9 cellular contexts compared by ENCODE assay signal in the genomic region with DNA sequence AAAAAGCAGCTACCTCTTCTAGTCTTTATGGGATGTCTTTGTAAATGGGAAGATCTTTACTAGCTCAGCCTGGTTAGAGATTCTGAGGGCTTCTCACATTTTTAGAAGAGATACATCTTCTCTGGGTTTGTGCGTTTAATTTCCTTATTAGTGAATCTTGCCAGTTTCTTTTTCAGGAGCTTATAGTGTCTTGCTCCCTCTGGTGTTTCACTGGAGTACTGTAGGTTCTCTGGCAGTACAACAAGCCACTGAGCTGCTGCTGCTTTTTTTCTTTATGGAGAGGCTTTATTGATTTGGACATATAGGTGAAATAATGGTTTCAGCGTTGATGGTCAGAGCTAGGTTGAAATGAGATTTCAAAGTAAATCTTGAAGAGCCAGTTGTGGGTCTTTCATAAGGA.
A peak's percentile ranks its signal among the peaks of the same experiment; 100 is the strongest.
DNase-seq lines count a peak whose midpoint lies in the region; ATAC-seq and TF ChIP-seq lines count a peak whose summit lies in the region.
"Had no signal": no experiment of that assay in that cellular context is flagged by ENCODE, and none has a peak within 500 bp of the region (broad histone marks: within the 10 kb centered on the region; RNA-seq: fewer than 3 reads in every experiment).

No MANE protein-coding gene starts in this region.

- no peaks in the 10 kb centered on the region for H3K36me3 ChIP-seq in PC-9 (ENCODE audit: low read depth)
- H3K36me3 ChIP-seq: SJSA1 had no signal

- H3K27me3 Mint-ChIP-seq in type B pancreatic cell: no peaks in the 10 kb centered on the region

- no peaks in the 10 kb centered on the region for H3K9me3 Mint-ChIP-seq in type B pancreatic cell

- intact Hi-C loops in PC-9 (cut with micrococcal nuclease; ENCODE audit: unreplicated experiment): no loop called here
- intact Hi-C loops in posterior cingulate gyrus (cut with DNase I): no loop called here

- CTCF ChIA-PET in PC-9 (lab: Charles Lee): no interaction called here

- H3K4me1 Mint-ChIP-seq in type B pancreatic cell (ENCODE audit: unreplicated experiment): no peaks in the 10 kb centered on the region

- H3K36me3 Mint-ChIP-seq in type B pancreatic cell: no peaks in the 10 kb centered on the region

- H2AFZ ChIP-seq in PC-9: no peak overlapping the region

- POLR2A ChIA-PET in PC-9 (lab: Charles Lee; ENCODE audit: unreplicated experiment): no interaction called here

- no peak overlapping the region for H3K4me3 Mint-ChIP-seq in type B pancreatic cell

- no peaks in the 10 kb centered on the region for H3K79me2 ChIP-seq in PC-9 (ENCODE audit: low read depth)

- H3K9me2 ChIP-seq in PC-9 (ENCODE audit: insufficient read depth): no peaks in the 10 kb centered on the region

- H3F3A ChIP-seq in PC-9 (ENCODE audit: insufficient read depth, low read depth): no peaks in the 10 kb centered on the region

- no peak overlapping the region for H3K4me2 ChIP-seq in PC-9

- TF ChIP-seq CTCF in GM12872 (IDR thresholded peaks at IDR 0.05; ENCODE audit: insufficient read depth, low read depth, low read length) (peak; percentile 63), PC-9 (conservative IDR thresholded peaks at IDR 0.05) (peak; percentile 71), type B pancreatic cell (conservative IDR thresholded peaks at IDR 0.05) (peak; percentile 74)

- peak; percentile 12 to 26 for DNase-seq in AML-193 (lab: John Stamatoyannopoulos, UW)
- DNase-seq in PC-9: peak in 1 of 2 experiments; percentile 3
- peak; percentile 1 for DNase-seq in fibroblast of peridontal ligament (ENCODE audit: extremely low read depth)
- no peak for DNase-seq in type B pancreatic cell (ENCODE audit: extremely low spot score, unreplicated experiment)
- DNase-seq in posterior cingulate gyrus: no peak
- DNase-seq in C1 segment of cervical spinal cord (lab: John Stamatoyannopoulos, UW): no peak

- no peaks in the 10 kb centered on the region for H3K4me1 ChIP-seq in PC-9 (replicated peaks; ENCODE audit: insufficient read depth)
- H3K4me1 ChIP-seq: SJSA1 had no signal

- H4K20me1 ChIP-seq in PC-9 (ENCODE audit: insufficient read depth): no peaks in the 10 kb centered on the region

- peak; percentile 82 for ATAC-seq in HG02981 (IDR thresholded peaks at IDR 0.05; ENCODE audit: unreplicated experiment)

- no peaks in the 10 kb centered on the region for H3K9me3 ChIP-seq in PC-9 (ENCODE audit: insufficient read depth, low read depth)
- H3K9me3 ChIP-seq: SJSA1 had no signal

- no TSS peak for BruUV-seq in PC-9 (replicated peaks; lab: Mats Ljungman, UMichigan)

- no peak overlapping the region for H3K4me3 ChIP-seq in PC-9
- H3K4me3 ChIP-seq: SJSA1 had no signal

- no peak overlapping the region for H3K27ac ChIP-seq in PC-9
- H3K27ac ChIP-seq: SJSA1 had no signal

- no peak overlapping the region for H3K27ac Mint-ChIP-seq in type B pancreatic cell

- no peaks in the 10 kb centered on the region for H3K27me3 ChIP-seq in PC-9 (ENCODE audit: insufficient read depth, low read depth)
- H3K27me3 ChIP-seq: SJSA1 had no signal

Comparison
In these comparisons a context has a peak if more than half of its experiments do, and no peak if none do; other contexts are left out.
1. DNase-seq: peak in AML-193 (2 of 2) and fibroblast of peridontal ligament (single experiment); none in type B pancreatic cell (single experiment), posterior cingulate gyrus (0 of 10) and C1 segment of cervical spinal cord (0 of 14).
2. Peak in every context shown above with its lines, with median percentiles within 50 percentile points of each other: CTCF ChIP-seq.